In genomic region chr4:91064157-91064853, GRCh38 we compare ENCODE assay signal across 10 cellular contexts.
DNase-seq lines count a peak whose midpoint lies in the region; ATAC-seq, FAIRE-seq and TF ChIP-seq lines count a peak whose summit lies in the region.
"Had no signal": no experiment of that assay in that cellular context is flagged by ENCODE, and none has a peak within 500 bp of the region (broad histone marks: within the 10 kb centered on the region; RNA-seq: fewer than 3 reads in every experiment).

No MANE protein-coding gene starts in this region.

- ATAC-seq in GM18858 (IDR thresholded peaks at IDR 0.05; ENCODE audit: unreplicated experiment): no peak
- ATAC-seq in HG03565 (IDR thresholded peaks at IDR 0.05; ENCODE audit: unreplicated experiment): no peak

- CTCF ChIA-PET in HEK293 (lab: Yijun Ruan, JAX): no interaction called here

- no peaks in the 10 kb centered on the region for H3K9me3 ChIP-seq in HEK293 (ENCODE audit: control insufficient read depth, insufficient read depth, low read depth, low read length)

- POLR2A ChIA-PET in HEK293 (lab: Yijun Ruan, JAX): no interaction called here

- FAIRE-seq in RCC 7860 (lab: Jason Lieb, UNC): no peak
- FAIRE-seq: GM12891 had no signal

- H3K27ac ChIP-seq in HEK293 (ENCODE audit: extremely low read depth, low read depth, low read length): peak overlapping the region; percentile 64

- H3K4me3 ChIP-seq in HEK293 (ENCODE audit: low read depth, low read length): no peak overlapping the region

- H3K36me3 ChIP-seq in HEK293 (ENCODE audit: control insufficient read depth in 2 of 2, insufficient read depth in 1 of 2, low read length in 2 of 2): no peaks in the 10 kb centered on the region

- peak; percentile 97 for DNase-seq in NCI-H345 (lab: John Stamatoyannopoulos, UW)
- DNase-seq in cerebellum (ENCODE audit: low spot score): peak; percentile 5
- DNase-seq in non-pigmented ciliary epithelial cell (ENCODE audit: low read depth): peak; percentile 18
- no peak for DNase-seq in GOT3 (lab: John Stamatoyannopoulos, UW)
- DNase-seq in RCC 7860 (ENCODE audit: low spot score): no peak
- DNase-seq: activated T-cell treated with anti-CD3 and anti-CD28 coated beads for 4 hours had no signal

- no peak for TF ChIP-seq CTCF in HEK293 (tag by site-specific recombination; IDR thresholded peaks at IDR 0.05)

- peaks cover 12% of the 10 kb centered on the region for H3K4me1 ChIP-seq in HEK293 (ENCODE audit: control insufficient read depth, insufficient read depth, low read length)

TF ChIP-seq in HEK293, 187 proteins besides CTCF, POLR2A, EP300 and RAD21 (continues in another document):
- TF ChIP-seq ZNF623 (tag by site-specific recombination; IDR thresholded peaks at IDR 0.05) (no peak), ZIC2 (tag by site-specific recombination; IDR thresholded peaks at IDR 0.05) (peak; percentile 71), ZNF350 (tag by site-specific recombination; IDR thresholded peaks at IDR 0.05) (no peak), ZFP69B (tag by site-specific recombination; IDR thresholded peaks at IDR 0.05) (0 out of 2 replicates have a peak, but pooled peaks have one; percentile 18), GLI2 (tag by site-specific recombination; IDR thresholded peaks at IDR 0.05; ENCODE audit: borderline replicate concordance, low read depth) (peak; percentile 65; the same call in 1 of the 2 replicates), ZNF292 (tag by site-specific recombination; IDR thresholded peaks at IDR 0.05; ENCODE audit: borderline replicate concordance, low read depth) (no peak), ZNF404 (tag by site-specific recombination; IDR thresholded peaks at IDR 0.05) (no peak), KLF7 (tag by site-specific recombination; IDR thresholded peaks at IDR 0.05; ENCODE audit: borderline replicate concordance) (no peak), HOXD13 (CRISPR knock-in tag; IDR thresholded peaks at IDR 0.05; ENCODE audit: borderline replicate concordance) (peak; percentile 34; the same call in 1 of the 2 replicates), ZNF514 (tag by site-specific recombination; IDR thresholded peaks at IDR 0.05) (no peak), ZNF561 (tag by site-specific recombination; IDR thresholded peaks at IDR 0.05; ENCODE audit: borderline replicate concordance) (peak; percentile 82; the same call in 1 of the 2 replicates), ZNF521 (tag by site-specific recombination; IDR thresholded peaks at IDR 0.05) (no peak), ZNF664 (tag by site-specific recombination; IDR thresholded peaks at IDR 0.05) (peak; percentile 42; the same call in 1 of the 2 replicates), ZBTB49 (tag by site-specific recombination; IDR thresholded peaks at IDR 0.05; ENCODE audit: low read depth) (no peak), ZXDB (tag by site-specific recombination; IDR thresholded peaks at IDR 0.05) (peak; percentile 92), ZNF37A (tag by site-specific recombination; IDR thresholded peaks at IDR 0.05) (no peak), ZSCAN30 (tag by site-specific recombination; IDR thresholded peaks at IDR 0.05) (peak; percentile 64), ZNF660 (tag by site-specific recombination; IDR thresholded peaks at IDR 0.05) (0 out of 2 replicates have a peak, but pooled peaks have one; percentile 49), ZNF112 (tag by site-specific recombination; IDR thresholded peaks at IDR 0.05) (no peak), FEZF1 (tag by site-specific recombination; IDR thresholded peaks at IDR 0.05) (peak; percentile 95), BCL11A (tag by site-specific recombination; IDR thresholded peaks at IDR 0.05; ENCODE audit: low read depth) (peak; percentile 27; the same call in 1 of the 2 replicates), ZNF560 (tag by site-specific recombination; IDR thresholded peaks at IDR 0.05; ENCODE audit: borderline replicate concordance) (no peak), ZNF792 (tag by site-specific recombination; IDR thresholded peaks at IDR 0.05) (no peak), ZEB2 (tag by site-specific recombination; IDR thresholded peaks at IDR 0.05) (peak; percentile 91), ZBTB1 (tag by site-specific recombination; IDR thresholded peaks at IDR 0.05) (no peak), ZSCAN23 (tag by site-specific recombination; IDR thresholded peaks at IDR 0.05) (peak; percentile 88), ZNF768 (tag by site-specific recombination; IDR thresholded peaks at IDR 0.05) (0 out of 2 replicates have a peak, but pooled peaks have one; percentile 28), REPIN1 (tag by site-specific recombination; IDR thresholded peaks at IDR 0.05; ENCODE audit: low read depth) (no peak), EGR2 (tag by site-specific recombination; IDR thresholded peaks at IDR 0.05; ENCODE audit: low read depth) (no peak), ZNF658 (tag by site-specific recombination; IDR thresholded peaks at IDR 0.05) (no peak), ZNF394 (tag by site-specific recombination; IDR thresholded peaks at IDR 0.05; ENCODE audit: borderline replicate concordance) (peak; percentile 84)
- TF ChIP-seq, protein P1, sequence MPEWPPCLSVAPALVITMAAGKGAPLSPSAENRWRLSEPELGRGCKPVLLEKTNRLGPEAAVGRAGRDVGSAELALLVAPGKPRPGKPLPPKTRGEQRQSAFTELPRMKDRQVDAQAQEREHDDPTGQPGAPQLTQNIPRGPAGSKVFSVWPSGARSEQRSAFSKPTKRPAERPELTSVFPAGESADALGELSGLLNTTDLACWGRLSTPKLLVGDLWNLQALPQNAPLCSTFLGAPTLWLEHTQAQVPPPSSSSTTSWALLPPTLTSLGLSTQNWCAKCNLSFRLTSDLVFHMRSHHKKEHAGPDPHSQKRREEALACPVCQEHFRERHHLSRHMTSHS (tag by site-specific recombination; IDR thresholded peaks at IDR 0.05): peak; percentile 95
- TF ChIP-seq, protein P2, sequence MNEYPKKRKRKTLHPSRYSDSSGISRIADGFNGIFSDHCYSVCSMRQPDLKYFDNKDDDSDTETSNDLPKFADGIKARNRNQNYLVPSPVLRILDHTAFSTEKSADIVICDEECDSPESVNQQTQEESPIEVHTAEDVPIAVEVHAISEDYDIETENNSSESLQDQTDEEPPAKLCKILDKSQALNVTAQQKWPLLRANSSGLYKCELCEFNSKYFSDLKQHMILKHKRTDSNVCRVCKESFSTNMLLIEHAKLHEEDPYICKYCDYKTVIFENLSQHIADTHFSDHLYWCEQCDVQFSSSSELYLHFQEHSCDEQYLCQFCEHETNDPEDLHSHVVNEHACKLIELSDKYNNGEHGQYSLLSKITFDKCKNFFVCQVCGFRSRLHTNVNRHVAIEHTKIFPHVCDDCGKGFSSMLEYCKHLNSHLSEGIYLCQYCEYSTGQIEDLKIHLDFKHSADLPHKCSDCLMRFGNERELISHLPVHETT (tag by site-specific recombination; IDR thresholded peaks at IDR 0.05): 0 out of 2 replicates have a peak, but pooled peaks have one; percentile 60
- TF ChIP-seq, protein P3, sequence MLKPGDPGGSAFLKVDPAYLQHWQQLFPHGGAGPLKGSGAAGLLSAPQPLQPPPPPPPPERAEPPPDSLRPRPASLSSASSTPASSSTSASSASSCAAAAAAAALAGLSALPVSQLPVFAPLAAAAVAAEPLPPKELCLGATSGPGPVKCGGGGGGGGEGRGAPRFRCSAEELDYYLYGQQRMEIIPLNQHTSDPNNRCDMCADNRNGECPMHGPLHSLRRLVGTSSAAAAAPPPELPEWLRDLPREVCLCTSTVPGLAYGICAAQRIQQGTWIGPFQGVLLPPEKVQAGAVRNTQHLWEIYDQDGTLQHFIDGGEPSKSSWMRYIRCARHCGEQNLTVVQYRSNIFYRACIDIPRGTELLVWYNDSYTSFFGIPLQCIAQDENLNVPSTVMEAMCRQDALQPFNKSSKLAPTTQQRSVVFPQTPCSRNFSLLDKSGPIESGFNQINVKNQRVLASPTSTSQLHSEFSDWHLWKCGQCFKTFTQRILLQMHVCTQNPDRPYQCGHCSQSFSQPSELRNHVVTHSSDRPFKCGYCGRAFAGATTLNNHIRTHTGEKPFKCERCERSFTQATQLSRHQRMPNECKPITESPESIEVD (tag by site-specific recombination; IDR thresholded peaks at IDR 0.05): peak; percentile 96

Comparison
In these comparisons a context has a peak if more than half of its experiments do, and no peak if none do; other contexts are left out.
1. DNase-seq: peak in NCI-H345 (single experiment), cerebellum (single experiment) and non-pigmented ciliary epithelial cell (single experiment); none in GOT3 (single experiment) and RCC 7860 (single experiment).